In genomic region chr21:31731112-31731801, GRCh38 we compare ENCODE assay signal across 8 cellular contexts. TPM values are rescaled to one million over a fixed set of nuclear protein-coding genes. Genes with fewer than 3 reads are reported as not detected.
DNase-seq lines count a peak whose midpoint lies in the region; TF ChIP-seq lines count a peak whose summit lies in the region.

No MANE protein-coding gene starts in this region.

- peak overlapping the region; percentile 62 for H3K4me3 ChIP-seq in GM12865 (ENCODE audit: low read depth, low read length)
- H3K4me3 ChIP-seq in H7 (ENCODE audit: insufficient read depth, low read depth, low read length): peak overlapping the region; percentile 88
- H3K4me3 ChIP-seq in endodermal cell (ENCODE audit: low read length): peak overlapping the region; percentile 83
- H3K4me3 ChIP-seq in mucosa of rectum (ENCODE audit: low read length in 2 of 2): peak overlapping the region; percentile 81 to 82

- H3K36me3 ChIP-seq in H7 (replicated peaks; ENCODE audit: control insufficient read depth, insufficient read depth, low read length) (no peaks in the 10 kb centered on the region), endodermal cell (ENCODE audit: control insufficient read depth, insufficient read depth, low read length) (peaks cover 9% of the 10 kb centered on the region), mucosa of rectum (ENCODE audit: control insufficient read depth in 2 of 2, insufficient read depth in 2 of 2, low read length in 2 of 2) (no peaks in the 10 kb centered on the region)

- no peaks in the 10 kb centered on the region for H3K27me3 ChIP-seq in H7 (ENCODE audit: control insufficient read depth, insufficient read depth, low read length)
- H3K27me3 ChIP-seq in endodermal cell (ENCODE audit: control insufficient read depth, insufficient read depth, low read length, poor library complexity, severe bottlenecking): no peaks in the 10 kb centered on the region
- H3K27me3 ChIP-seq in mucosa of rectum (ENCODE audit: control insufficient read depth in 2 of 2, insufficient read depth in 2 of 2, low read length in 2 of 2): no peaks in the 10 kb centered on the region

- H3K4me1 ChIP-seq in endodermal cell (ENCODE audit: control insufficient read depth, insufficient read depth, low read length): peaks cover 5% of the 10 kb centered on the region
- H3K4me1 ChIP-seq in mucosa of rectum (ENCODE audit: control insufficient read depth in 2 of 2, insufficient read depth in 2 of 2, low read length in 2 of 2): peaks cover 25 to 31% of the 10 kb centered on the region in 2 donors

- H3K9me3 Mint-ChIP-seq in endodermal cell: no peaks in the 10 kb centered on the region

- DNase-seq in GM12865 (ENCODE audit: low read depth) (peak; percentile 54), H7 (peak; percentile 77), NAMALWA (ENCODE audit: low spot score) (peak; percentile 74), endodermal cell (peak; percentile 81), NCI-H128 (lab: John Stamatoyannopoulos, UW; ENCODE audit: unreplicated experiment) (no peak)
- peak in 2 of 3 experiments; percentile 8 to 28 for DNase-seq in activated CD8-positive, alpha-beta memory T cell treated with anti-CD3 and anti-CD28 coated beads for 48 hours (ENCODE audit: low read depth in 2 of 3, low spot score in 2 of 3)
- peak; percentile 38 to 80 (median 61) for DNase-seq in stimulated activated naive CD4-positive, alpha-beta T cell (lab: John Stamatoyannopoulos, UW)

- peak overlapping the region; percentile 88 for H3K27ac Mint-ChIP-seq in endodermal cell

- TF ChIP-seq CTCF in GM12865 (IDR thresholded peaks at IDR 0.05; ENCODE audit: insufficient read depth, low read depth, low read length, missing control alignments) (peak; percentile 18), endodermal cell (conservative IDR thresholded peaks at IDR 0.05) (peak; percentile 64)

- H3K4me3 Mint-ChIP-seq in endodermal cell: no peak overlapping the region

- H3K9me3 ChIP-seq in endodermal cell (ENCODE audit: control insufficient read depth, low read length) (no peaks in the 10 kb centered on the region), mucosa of rectum (ENCODE audit: control insufficient read depth in 2 of 2, low read length in 2 of 2) (no peaks in the 10 kb centered on the region)

- H3K27me3 Mint-ChIP-seq in endodermal cell (ENCODE audit: insufficient read depth): peaks cover 4% of the 10 kb centered on the region

- H3K36me3 Mint-ChIP-seq in endodermal cell (ENCODE audit: low read depth): peaks cover 13% of the 10 kb centered on the region

- peak overlapping the region; percentile 80 for H3K9ac ChIP-seq in endodermal cell (ENCODE audit: extremely low read depth, low read length, poor library complexity, severe bottlenecking)
- peak overlapping the region; percentile 77 to 94 for H3K9ac ChIP-seq in mucosa of rectum (ENCODE audit: low read depth in 1 of 2, low read length in 2 of 2)

- WGBS in endodermal cell (ENCODE audit: insufficient coverage in 1 of 2, insufficient read length in 1 of 2), 2 experiments: 0% methylated on average over 12 to 73 of the region's 74 CpGs

- H3K27ac ChIP-seq in endodermal cell (ENCODE audit: low read depth, low read length): peak overlapping the region; percentile 93
- peak overlapping the region; percentile 93 to 97 for H3K27ac ChIP-seq in mucosa of rectum (ENCODE audit: low read depth in 2 of 2, low read length in 2 of 2)

- H3K4me1 Mint-ChIP-seq in endodermal cell: peaks cover 5% of the 10 kb centered on the region

RNA-seq across cellular contexts. Expression of gene SCAF4, which starts 0.7 kb away (rescaled TPM):
- total RNA-seq in H7 (2014; rRNA removed; shearing (Covaris generic)): 9.5 and 14.5 TPM in 2 replicates
- 10 to 100 TPM; 61.3 to 67.8 TPM for total RNA-seq in endodermal cell
- polyA plus RNA-seq in endodermal cell (2013, experiment 1 of 2): 50.3 TPM
- polyA plus RNA-seq in endodermal cell (2013, experiment 2 of 2): 43.0 TPM
